ENCODE assay signal across 15 cellular contexts in genomic region chr6:39496951-39497350, GRCh38.
DNase-seq lines count a peak whose midpoint lies in the region; ATAC-seq, FAIRE-seq and TF ChIP-seq lines count a peak whose summit lies in the region.
"Had no signal": no experiment of that assay in that cellular context is flagged by ENCODE, and none has a peak within 500 bp of the region (broad histone marks: within the 10 kb centered on the region; RNA-seq: fewer than 3 reads in every experiment).

No MANE protein-coding gene starts in this region.

- TF ChIP-seq CTCF in H1 (IDR thresholded peaks at IDR 0.05; ENCODE audit: control extremely low read depth in 1 of 3, insufficient read depth in 1 of 3, low read depth in 1 of 3, low read length in 3 of 3) (no peak), WERI-Rb-1 (IDR thresholded peaks at IDR 0.05; ENCODE audit: low read depth, low read length) (no peak), foreskin keratinocyte (conservative IDR thresholded peaks at IDR 0.05) (no peak)

- H3K18ac ChIP-seq in H1 (ENCODE audit: extremely low read depth, low read length) = no peak overlapping the region; the same call in 1 of the 2 replicates

- no peak overlapping the region for H4K8ac ChIP-seq in H1 (ENCODE audit: extremely low read depth, insufficient read depth, low read length)

- no peak overlapping the region for H2AFZ ChIP-seq in H1 (ENCODE audit: low read length)

- H3K36me3 ChIP-seq in H1 (ENCODE audit: control insufficient read depth in 2 of 4, insufficient read depth in 4 of 4, low read length in 3 of 4) (no peaks in the 10 kb centered on the region), stomach smooth muscle (ENCODE audit: control insufficient read depth in 2 of 2, insufficient read depth in 2 of 2, low read length in 2 of 2) (no peaks in the 10 kb centered on the region), WERI-Rb-1 (no peaks in the 10 kb centered on the region)
- H3K36me3 ChIP-seq: BLaER1 treated with 17β-estradiol and CSF1 and Interleukin-3, amounts not matched to agents 10 nM and 100 nM had no signal

- H2BK12ac ChIP-seq in H1 (ENCODE audit: low read depth, low read length) = 0 out of 2 replicates have a peak overlapping the region, but pooled peaks have one; percentile 22

- CTCF ChIA-PET in H1 (lab: Charles Lee; ENCODE audit: partially characterized antibody) = interaction anchor here (0.6 to 1.3 kb wide), 2 partner anchors 11 to 307 kb away, joined by 3 read pairs; no protein-coding TSS in a partner anchor

- no peak overlapping the region for H3K14ac ChIP-seq in H1 (ENCODE audit: insufficient read length)

- no peak overlapping the region for H3K9ac ChIP-seq in H1 (replicated peaks in 1 of 4; ENCODE audit: extremely low read depth in 1 of 4, low read depth in 3 of 4, low read length in 3 of 4)
- no peak overlapping the region for H3K9ac ChIP-seq in stomach smooth muscle (ENCODE audit: low read length in 2 of 2)
- H3K9ac ChIP-seq: BLaER1 treated with 17β-estradiol and CSF1 and Interleukin-3, amounts not matched to agents 10 nM and 100 nM had no signal

- no peak for FAIRE-seq in H1 (lab: Jason Lieb, UNC)

- H2BK20ac ChIP-seq in H1 (ENCODE audit: low read length) = peak overlapping the region; percentile 40; the same call in 1 of the 2 replicates

- no peak overlapping the region; the same call in 1 of the 2 replicates for H2BK15ac ChIP-seq in H1 (ENCODE audit: low read length)

- H3K27me3 ChIP-seq in H1 (replicated peaks in 1 of 4; ENCODE audit: control insufficient read depth in 3 of 4, extremely low read depth in 1 of 4, insufficient read depth in 3 of 4, low read length in 3 of 4) (no peaks in the 10 kb centered on the region), stomach smooth muscle (ENCODE audit: control insufficient read depth in 1 of 2, insufficient read depth in 2 of 2, low read length in 2 of 2) (no peaks in the 10 kb centered on the region), WERI-Rb-1 (ENCODE audit: insufficient read depth, low read depth, severe bottlenecking) (no peaks in the 10 kb centered on the region), foreskin keratinocyte (peaks cover 20% of the 10 kb centered on the region)
- H3K27me3 ChIP-seq: BLaER1 treated with 17β-estradiol and CSF1 and Interleukin-3, amounts not matched to agents 10 nM and 100 nM had no signal

- H3K79me1 ChIP-seq in H1 (ENCODE audit: low read depth, low read length) = no peaks in the 10 kb centered on the region

- no peaks in the 10 kb centered on the region; the same call in 1 of the 2 replicates for H3K23me2 ChIP-seq in H1 (ENCODE audit: low read depth, low read length)

- H3K9me3 ChIP-seq in H1 (ENCODE audit: insufficient read depth in 2 of 2, low read depth in 1 of 2, low read length in 1 of 2) (0 out of 4 replicates have a peak, but pooled peaks cover 0 to 3% of the 10 kb centered on the region in 2 experiments), stomach smooth muscle (ENCODE audit: control insufficient read depth in 2 of 2, low read length in 2 of 2) (no peaks in the 10 kb centered on the region), WERI-Rb-1 (ENCODE audit: severe bottlenecking) (peaks cover 8% of the 10 kb centered on the region)

- no peak overlapping the region for H2BK120ac ChIP-seq in H1 (replicated peaks; ENCODE audit: low read depth, low read length)

- peaks cover 8 to 13% (median 9%) of the 10 kb centered on the region in 4 experiments for H3K4me1 ChIP-seq in H1 (replicated peaks in 1 of 4; ENCODE audit: control insufficient read depth in 3 of 4, insufficient read depth in 4 of 4, low read length in 3 of 4)
- peaks cover 23% of the 10 kb centered on the region for H3K4me1 ChIP-seq in stomach smooth muscle (ENCODE audit: control insufficient read depth, insufficient read depth, low read length)
- no peaks in the 10 kb centered on the region for H3K4me1 ChIP-seq in foreskin keratinocyte
- H3K4me1 ChIP-seq: BLaER1 treated with 17β-estradiol and CSF1 and Interleukin-3, amounts not matched to agents 10 nM and 100 nM had no signal

- 91% methylated on average over 6 of the region's 6 CpGs; no CpG with 5 or more reads in 1 of the 2 experiments for WGBS in H1 (ENCODE audit: extremely low coverage in 1 of 2, insufficient coverage in 1 of 2, insufficient read length in 1 of 2, insufficient replicate concordance in 2 of 2, low coverage in 1 of 2, low lambda C conversion rate in 2 of 2, missing lambda C conversion rate in 1 of 2), 2 experiments

- H3K79me2 ChIP-seq in H1 (ENCODE audit: control insufficient read depth in 1 of 2, insufficient read depth in 2 of 2, low read length in 2 of 2) = no peaks in the 10 kb centered on the region

- no peak overlapping the region for H2BK5ac ChIP-seq in H1 (ENCODE audit: low read depth, low read length)

- DNase-seq in H4 (ENCODE audit: low spot score) (peak; percentile 68), H1 (ENCODE audit: low read depth in 1 of 2, low spot score in 2 of 2) (no peak), left lobe of liver (ENCODE audit: low spot score) (peak; percentile 73), WERI-Rb-1 (no peak), T-helper 1 cell (no peak), foreskin keratinocyte (no peak)
- no peak for DNase-seq in stimulated activated CD4-positive, alpha-beta T cell treated with anti-CD3 and anti-CD28 coated beads, Interleukin-12 subunit alpha, Interleukin-12 subunit beta, amount 100 ng/mL, for 4 hours
- DNase-seq: activated gamma-delta T cell treated with Interleukin-2 at 50 U/mL for 16 hours, dermis blood vessel endothelial cell, GF-D8, NCI-H187 treated with DMSO at 0.1 percent for 48 hours, NCI-H82, SHP77 had no signal

- no peak overlapping the region for H3K4ac ChIP-seq in H1 (replicated peaks; ENCODE audit: insufficient read length, low read depth, low read length)

- no peak overlapping the region for H4K91ac ChIP-seq in H1 (replicated peaks; ENCODE audit: insufficient read length, low read length)

- POLR2A ChIA-PET in H1 (lab: Charles Lee; ENCODE audit: partially characterized antibody) = no interaction called here

- H4K5ac ChIP-seq in H1 (ENCODE audit: insufficient read length, low read depth, low read length) = no peak overlapping the region

- H2AK5ac ChIP-seq in H1 (ENCODE audit: low read depth, low read length) = no peak overlapping the region

- TF ChIP-seq RAD21 in H1 (IDR thresholded peaks at IDR 0.05 in 1 of 2, conservative IDR thresholded peaks at IDR 0.05 in 1 of 2; ENCODE audit: low read depth in 2 of 2, low read length in 2 of 2) = no peak

- TF ChIP-seq POLR2A in H1 (IDR thresholded peaks at IDR 0.05; ENCODE audit: control extremely low read depth in 1 of 2, low read depth in 2 of 2, low read length in 2 of 2) = no peak

- ATAC-seq in left lobe of liver = peak; percentile 97
- ATAC-seq in foreskin keratinocyte = no peak

- H3K56ac ChIP-seq in H1 (replicated peaks; ENCODE audit: insufficient read length, low read depth, low read length) = no peak overlapping the region

- no peaks in the 10 kb centered on the region for H4K20me1 ChIP-seq in H1 (replicated peaks in 1 of 2; ENCODE audit: control insufficient read depth in 1 of 2, insufficient read depth in 2 of 2, low read length in 2 of 2)
- H4K20me1 ChIP-seq: BLaER1 treated with 17β-estradiol and CSF1 and Interleukin-3, amounts not matched to agents 10 nM and 100 nM had no signal

- H3K4me2 ChIP-seq in H1 (ENCODE audit: insufficient read depth in 1 of 2, low read depth in 2 of 2, low read length in 2 of 2) = no peak overlapping the region
- H3K4me2 ChIP-seq: BLaER1 treated with 17β-estradiol and CSF1 and Interleukin-3, amounts not matched to agents 10 nM and 100 nM had no signal

- TF ChIP-seq EP300 in H1 (IDR thresholded peaks at IDR 0.05; ENCODE audit: borderline replicate concordance in 1 of 2, low read depth in 2 of 2, low read length in 2 of 2) = no peak

- no peak overlapping the region for H3K4me3 ChIP-seq in H1 (ENCODE audit: extremely low read depth in 1 of 4, insufficient read depth in 2 of 4, low read depth in 3 of 4, low read length in 4 of 4)
- peak overlapping the region in 1 of 2 donors; percentile 22 for H3K4me3 ChIP-seq in stomach smooth muscle (ENCODE audit: low read length in 2 of 2)
- H3K4me3 ChIP-seq in WERI-Rb-1 (ENCODE audit: low read depth, low read length) = no peak overlapping the region
- H3K4me3 ChIP-seq: BLaER1 treated with 17β-estradiol and CSF1 and Interleukin-3, amounts not matched to agents 10 nM and 100 nM had no signal

- H3K27ac ChIP-seq in H1 (ENCODE audit: low read depth, low read length) (no peak overlapping the region), stomach smooth muscle (ENCODE audit: low read length) (peak overlapping the region; percentile 55), WERI-Rb-1 (no peak overlapping the region), foreskin keratinocyte (no peak overlapping the region)
- H3K27ac ChIP-seq: BLaER1 treated with 17β-estradiol and CSF1 and Interleukin-3, amounts not matched to agents 10 nM and 100 nM had no signal

- no peak overlapping the region for H3K23ac ChIP-seq in H1 (ENCODE audit: insufficient read length)

TF ChIP-seq in H1, 55 proteins besides CTCF, POLR2A, EP300 and RAD21:
- TF ChIP-seq TAF7 (optimal IDR thresholded peaks at IDR 0.05; ENCODE audit: borderline replicate concordance, low read depth, low read length) (no peak), JUN (IDR thresholded peaks at IDR 0.05; ENCODE audit: low read depth, low read length) (no peak), JUND (IDR thresholded peaks at IDR 0.05; ENCODE audit: low read length) (no peak), SP1 (IDR thresholded peaks at IDR 0.05; ENCODE audit: low read depth, low read length) (no peak)

Comparison
In these comparisons a context has a peak if more than half of its experiments do, and no peak if none do; other contexts are left out.
1. DNase-seq: peak in H4 (single experiment) and left lobe of liver (single experiment); none in H1 (0 of 2), WERI-Rb-1 (single experiment), T-helper 1 cell (0 of 5), stimulated activated CD4-positive, alpha-beta T cell treated with anti-CD3 and anti-CD28 coated beads, Interleukin-12 subunit alpha, Interleukin-12 subunit beta, amount 100 ng/mL, for 4 hours (single experiment) and foreskin keratinocyte (0 of 2).